ENCODE assay signal across 10 cellular contexts in genomic region chr7:20539201-20539600, GRCh38.
DNase-seq lines count a peak whose midpoint lies in the region; ATAC-seq and TF ChIP-seq lines count a peak whose summit lies in the region.
"Had no signal": no experiment of that assay in that cellular context is flagged by ENCODE, and none has a peak within 500 bp of the region (broad histone marks: within the 10 kb centered on the region; RNA-seq: fewer than 3 reads in every experiment).

No MANE protein-coding gene starts in this region.

- CTCF ChIA-PET in HCT116 (lab: Charles Lee), result interaction anchor here (0.7 to 1.2 kb wide), 7 partner anchors 9 to 825 kb away, joined by 3 to 9 read pairs (median 3); no protein-coding TSS in a partner anchor

- H2AFZ ChIP-seq in DND-41 (ENCODE audit: low read depth, low read length) (no peak overlapping the region), HCT116 (ENCODE audit: low read depth, low read length, poor library complexity, severe bottlenecking) (peak overlapping the region; percentile 77)

- H4K20me1 ChIP-seq in DND-41 (ENCODE audit: insufficient read depth, low read length) (no peaks in the 10 kb centered on the region), HCT116 (ENCODE audit: insufficient read depth) (no peaks in the 10 kb centered on the region)

- intact Hi-C loops in HCT116 (cut with micrococcal nuclease), result no loop called here

- H3K9ac ChIP-seq in DND-41 (ENCODE audit: low read depth, low read length) (no peak overlapping the region), HCT116 (ENCODE audit: low read length) (no peak overlapping the region)

- no peaks in the 10 kb centered on the region for H3K9me2 ChIP-seq in HCT116 (ENCODE audit: insufficient read depth)

- no peak for ATAC-seq in DND-41 (ENCODE audit: insufficient read depth, low read depth)
- ATAC-seq in HCT116, result peak; percentile 86
- ATAC-seq in omental fat pad (ENCODE audit: low FRiP score), result no peak
- ATAC-seq: psoas muscle had no signal

- H3K4me3 ChIP-seq in DND-41 (ENCODE audit: low read depth in 1 of 2, low read length in 2 of 2) (no peak overlapping the region), HCT116 (replicated peaks in 1 of 2; ENCODE audit: low read depth in 1 of 2, low read length in 2 of 2) (no peak overlapping the region), fibroblast of villous mesenchyme (ENCODE audit: low read depth, low read length) (no peak overlapping the region)
- H3K4me3 ChIP-seq: psoas muscle had no signal

- TF ChIP-seq RAD21 in HCT116 (IDR thresholded peaks at IDR 0.05; ENCODE audit: low read depth), result peak; percentile 32

- H3K79me2 ChIP-seq in DND-41 (ENCODE audit: insufficient read depth, low read length) (no peaks in the 10 kb centered on the region), HCT116 (ENCODE audit: insufficient read depth, low read length) (no peaks in the 10 kb centered on the region)

- RAD21 ChIA-PET in HCT116 (lab: Charles Lee; ENCODE audit: low non-redundant PET in 1 of 2, low total read pairs in 2 of 2, uncharacterized antibody in 2 of 2, unreplicated experiment in 2 of 2), result interaction anchor here in 1 of 2 experiments (1.1 kb wide), 1 partner anchor 59 kb away, joined by 4 read pairs; no protein-coding TSS in a partner anchor

- H3K27ac ChIP-seq in DND-41 (ENCODE audit: low read length), result no peak overlapping the region
- no peak overlapping the region for H3K27ac ChIP-seq in HCT116 (ENCODE audit: low read depth, low read length)
- H3K27ac ChIP-seq: psoas muscle had no signal

- POLR2A ChIA-PET in HCT116 (lab: Charles Lee), result no interaction called here

- H3K36me3 ChIP-seq in DND-41 (ENCODE audit: insufficient read depth, low read length), result no peaks in the 10 kb centered on the region
- no peaks in the 10 kb centered on the region for H3K36me3 ChIP-seq in HCT116 (ENCODE audit: control insufficient read depth in 1 of 2, insufficient read depth in 2 of 2, low read length in 2 of 2)

- TF ChIP-seq CTCF in DND-41 (IDR thresholded peaks at IDR 0.05; ENCODE audit: borderline replicate concordance, extremely low read depth, low read length, poor library complexity, severe bottlenecking) (peak; percentile 36), HCT116 (IDR thresholded peaks at IDR 0.05 in 2 of 3, conservative IDR thresholded peaks at IDR 0.05 in 1 of 3; ENCODE audit: borderline replicate concordance in 1 of 3, insufficient read depth in 1 of 3, low read depth in 2 of 3, low read length in 2 of 3) (peak; percentile 10 to 57 (median 52); a peak in 4 of 6 replicates), fibroblast of villous mesenchyme (IDR thresholded peaks at IDR 0.05; ENCODE audit: insufficient read depth, low read depth, low read length) (peak; percentile 3), omental fat pad (IDR thresholded peaks at IDR 0.05) (no peak)

- TF ChIP-seq POLR2A in HCT116 (IDR thresholded peaks at IDR 0.05; ENCODE audit: borderline replicate concordance, extremely low read depth, insufficient read depth, insufficient read length), result no peak

- H3K9me3 ChIP-seq in DND-41 (ENCODE audit: insufficient read depth, low read length, severe bottlenecking), result no peaks in the 10 kb centered on the region
- no peaks in the 10 kb centered on the region for H3K9me3 ChIP-seq in HCT116 (ENCODE audit: control insufficient read depth in 1 of 2, insufficient read depth in 1 of 2, low read depth in 1 of 2, low read length in 2 of 2)
- H3K9me3 ChIP-seq: psoas muscle had no signal

- DNase-seq in DND-41 (no peak), HCT116 (ENCODE audit: low read depth, low spot score) (peak; percentile 35), RKO (ENCODE audit: low spot score) (peak; percentile 22), fibroblast of villous mesenchyme (ENCODE audit: low read depth) (no peak), CD1c-positive myeloid dendritic cell (ENCODE audit: extremely low spot score) (no peak), omental fat pad (ENCODE audit: low spot score) (no peak), NCI-H1436 (lab: John Stamatoyannopoulos, UW) (no peak)
- DNase-seq in stimulated activated naive CD4-positive, alpha-beta T cell treated with Interleukin-2 at 50 U/mL for 16 hours (lab: John Stamatoyannopoulos, UW), result no peak
- DNase-seq: activated naive CD4-positive, alpha-beta T cell treated with anti-CD3 and anti-CD28 coated beads for 36 hours; psoas muscle had no signal

- BruUV-seq in HCT116 (replicated peaks; lab: Mats Ljungman, UMichigan), result no TSS peak

- H3K27me3 ChIP-seq in DND-41 (ENCODE audit: insufficient read depth, low read length, poor library complexity) (no peaks in the 10 kb centered on the region), HCT116 (ENCODE audit: insufficient read depth, low read length) (no peaks in the 10 kb centered on the region)

- H3K4me1 ChIP-seq in DND-41 (ENCODE audit: insufficient read depth, low read length) (no peaks in the 10 kb centered on the region), HCT116 (ENCODE audit: control insufficient read depth in 1 of 2, insufficient read depth in 2 of 2, low read length in 2 of 2) (no peaks in the 10 kb centered on the region)
- H3K4me1 ChIP-seq: psoas muscle had no signal

- no peak overlapping the region for H3K4me2 ChIP-seq in DND-41 (ENCODE audit: insufficient read depth, low read length)
- no peak overlapping the region for H3K4me2 ChIP-seq in HCT116 (ENCODE audit: low read length)

TF ChIP-seq in HCT116, 20 proteins besides CTCF, POLR2A, EP300 and RAD21:
- TF ChIP-seq EZH2 (IDR thresholded peaks at IDR 0.05), result no peak
- TF ChIP-seq ZFX (IDR thresholded peaks at IDR 0.05), result no peak
- TF ChIP-seq ZNF274 (IDR thresholded peaks at IDR 0.05; ENCODE audit: low read depth, low read length), result no peak
- TF ChIP-seq JUND (IDR thresholded peaks at IDR 0.05), result no peak
- TF ChIP-seq SIN3A (IDR thresholded peaks at IDR 0.05; ENCODE audit: low read depth), result no peak
- TF ChIP-seq ELF1 (IDR thresholded peaks at IDR 0.05; ENCODE audit: borderline replicate concordance, low read depth), result no peak
- TF ChIP-seq YY1 (IDR thresholded peaks at IDR 0.05; ENCODE audit: extremely low read depth, insufficient replicate concordance, low read depth, low read length), result no peak

Comparison
In these comparisons a context has a peak if more than half of its experiments do, and no peak if none do; other contexts are left out.
1. DNase-seq: peak in HCT116 (single experiment) and RKO (single experiment); none in DND-41 (single experiment), fibroblast of villous mesenchyme (single experiment), CD1c-positive myeloid dendritic cell (single experiment), omental fat pad (single experiment), stimulated activated naive CD4-positive, alpha-beta T cell treated with Interleukin-2 at 50 U/mL for 16 hours (single experiment) and NCI-H1436 (single experiment).
2. CTCF ChIP-seq: peak in DND-41 (single experiment), HCT116 (3 of 3) and fibroblast of villous mesenchyme (single experiment); none in omental fat pad (0 of 3).